ENCODE assay signal across 11 cellular contexts in the genomic region with DNA sequence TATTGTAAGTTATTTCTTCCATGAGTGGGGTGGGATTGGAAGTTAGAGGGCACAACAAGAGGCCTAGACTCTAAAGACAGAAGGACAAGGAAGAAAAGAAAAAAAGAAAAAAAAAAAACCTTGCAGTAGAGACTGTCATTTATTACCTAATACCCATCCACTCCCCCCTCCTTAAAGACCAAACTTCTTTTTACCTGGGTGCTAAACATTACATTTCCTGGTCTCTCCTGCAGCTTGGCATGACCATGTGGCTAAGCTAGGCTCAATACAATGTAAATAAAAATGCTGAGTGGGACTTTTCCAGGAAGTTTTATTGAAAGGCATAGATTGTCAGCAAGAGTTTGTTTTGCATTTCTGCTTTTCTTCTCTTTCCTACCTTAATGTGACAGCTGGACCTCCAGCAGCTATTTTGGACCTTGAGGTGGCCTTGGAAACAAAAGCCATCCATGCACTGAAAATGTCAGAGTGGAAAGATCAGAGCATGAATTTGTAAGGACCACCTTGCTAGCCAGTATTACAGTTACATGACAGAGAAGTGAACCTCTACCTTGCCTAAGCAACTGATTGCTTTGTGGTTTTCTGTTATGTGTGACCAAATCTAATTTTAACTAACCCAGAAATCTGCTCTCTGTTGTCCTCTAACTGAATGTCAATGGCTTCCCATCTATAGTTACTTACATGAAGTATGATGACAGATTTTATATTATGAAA.
A peak's percentile ranks its signal among the peaks of the same experiment; 100 is the strongest.
DNase-seq lines count a peak whose midpoint lies in the region; ATAC-seq and TF ChIP-seq lines count a peak whose summit lies in the region.
"Had no signal": no experiment of that assay in that cellular context is flagged by ENCODE, and none has a peak within 500 bp of the region (broad histone marks: within the 10 kb centered on the region; RNA-seq: fewer than 3 reads in every experiment).

No MANE protein-coding gene starts in this region.

- intact Hi-C loops in activated B cell treated with CpG ODN at 0.5 μM for 24 hours (cut with micrococcal nuclease) (loop anchor here (1.0 kb wide), 1 partner anchor 8 kb away; no protein-coding TSS in a partner anchor), body of pancreas (cut with DNase I) (no loop called here)

- CTCF ChIA-PET in activated B cell treated with CpG ODN at 0.5 μM for 24 hours (lab: Charles Lee): interaction anchor here (0.9 kb wide), 1 partner anchor 33 kb away, joined by 3 read pairs; no protein-coding TSS in a partner anchor

- in situ Hi-C loops in GM13977 (cut with MboI; ENCODE audit: low pct_unique_long_range_greater_than_20kb, low sequenced_read_pairs, unreplicated experiment): no loop called here

- H3K4me3 ChIP-seq in SJCRH30 (no peak overlapping the region), Peyer's patch (no peak overlapping the region), body of pancreas (no peak overlapping the region)
- H3K4me3 ChIP-seq: pancreas had no signal

- H3K27me3 ChIP-seq in SJCRH30 (no peaks in the 10 kb centered on the region), Peyer's patch (no peaks in the 10 kb centered on the region), body of pancreas (no peaks in the 10 kb centered on the region)
- H3K27me3 ChIP-seq: pancreas had no signal

- H3K9me3 Mint-ChIP-seq in activated B cell treated with CpG ODN at 0.5 μM for 24 hours: no peaks in the 10 kb centered on the region

- no peak overlapping the region for H3K27ac ChIP-seq in SJCRH30
- no peak overlapping the region for H3K27ac ChIP-seq in Peyer's patch
- H3K27ac ChIP-seq in body of pancreas: no peak overlapping the region
- H3K27ac ChIP-seq: pancreas had no signal

- H3K4me1 ChIP-seq in SJCRH30 (no peaks in the 10 kb centered on the region; the same call in 1 of the 2 replicates), Peyer's patch (peaks cover 0 to 5% (median 2%) of the 10 kb centered on the region in 4 donors), body of pancreas (no peaks in the 10 kb centered on the region)

- DNase-seq in GM13977 (ENCODE audit: low spot score) (peak; percentile 57), activated B cell treated with CpG ODN at 0.5 μM for 24 hours (no peak), SJCRH30 (no peak), Peyer's patch (no peak), LoVo (ENCODE audit: low spot score) (no peak), body of pancreas (no peak)
- DNase-seq: aorta, GDM1, pancreas had no signal

- H3K27me3 Mint-ChIP-seq in activated B cell treated with CpG ODN at 0.5 μM for 24 hours: no peaks in the 10 kb centered on the region

- TF ChIP-seq CTCF in GM13977 (IDR thresholded peaks at IDR 0.05; ENCODE audit: extremely low read depth, insufficient read depth, missing control alignments) (no peak), activated B cell treated with CpG ODN at 0.5 μM for 24 hours (IDR thresholded peaks at IDR 0.05) (no peak), Peyer's patch (IDR thresholded peaks at IDR 0.05) (no peak), body of pancreas (IDR thresholded peaks at IDR 0.05) (no peak)

- H3K27ac Mint-ChIP-seq in activated B cell treated with CpG ODN at 0.5 μM for 24 hours: no peak overlapping the region

- peak; percentile 90 for ATAC-seq in GM19468 (IDR thresholded peaks at IDR 0.05; ENCODE audit: extremely low read depth, unreplicated experiment)
- peak; percentile 74 for ATAC-seq in HG03135 (IDR thresholded peaks at IDR 0.05; ENCODE audit: unreplicated experiment)
- peak; percentile 21 for ATAC-seq in activated B cell treated with CpG ODN at 0.5 μM for 24 hours (ENCODE audit: low read depth)
- no peak for ATAC-seq in body of pancreas

- H3K36me3 ChIP-seq in SJCRH30 (no peaks in the 10 kb centered on the region), Peyer's patch (no peaks in the 10 kb centered on the region), body of pancreas (replicated peaks in 1 of 2; ENCODE audit: insufficient read depth in 1 of 2, low read depth in 2 of 2) (no peaks in the 10 kb centered on the region)
- H3K36me3 ChIP-seq: pancreas had no signal

- H3K4me1 Mint-ChIP-seq in activated B cell treated with CpG ODN at 0.5 μM for 24 hours: peaks cover 51% of the 10 kb centered on the region

- H3K36me3 Mint-ChIP-seq in activated B cell treated with CpG ODN at 0.5 μM for 24 hours (ENCODE audit: low read depth): no peaks in the 10 kb centered on the region

- TF ChIP-seq POLR2A in Peyer's patch (IDR thresholded peaks at IDR 0.05) (no peak), body of pancreas (IDR thresholded peaks at IDR 0.05) (no peak)

- H3K4me3 Mint-ChIP-seq in activated B cell treated with CpG ODN at 0.5 μM for 24 hours: peak overlapping the region; percentile 15

- no peaks in the 10 kb centered on the region for H3K9me3 ChIP-seq in SJCRH30 (replicated peaks)
- no peaks in the 10 kb centered on the region for H3K9me3 ChIP-seq in Peyer's patch
- H3K9me3 ChIP-seq in body of pancreas: no peaks in the 10 kb centered on the region
- H3K9me3 ChIP-seq: pancreas had no signal

- POLR2A ChIA-PET in activated B cell treated with CpG ODN at 0.5 μM for 24 hours (lab: Charles Lee): interaction anchor here (0.6 to 2.0 kb wide), 3 partner anchors 8 to 24 kb away, joined by 3 to 5 read pairs (median 3); no protein-coding TSS in a partner anchor
